In genomic region chr3:150764607-150765366, GRCh38 we compare ENCODE assay signal across 9 cellular contexts. TPM values are rescaled to one million over a fixed set of nuclear protein-coding genes. Genes with fewer than 3 reads are reported as not detected.
A peak's percentile ranks its signal among the peaks of the same experiment; 100 is the strongest.
DNase-seq lines count a peak whose midpoint lies in the region; ATAC-seq and TF ChIP-seq lines count a peak whose summit lies in the region.
"Had no signal": no experiment of that assay in that cellular context is flagged by ENCODE, and none has a peak within 500 bp of the region (broad histone marks: within the 10 kb centered on the region; RNA-seq: fewer than 3 reads in every experiment).

No MANE protein-coding gene starts in this region.

- H3K27me3 ChIP-seq in SJCRH30 (no peaks in the 10 kb centered on the region), foreskin keratinocyte (no peaks in the 10 kb centered on the region), spleen (replicated peaks in 1 of 7) (no peaks in the 10 kb centered on the region), aorta (ENCODE audit: control insufficient read depth in 1 of 2, insufficient read depth in 2 of 2, low read length in 1 of 2) (no peaks in the 10 kb centered on the region)
- H3K27me3 ChIP-seq: pancreas had no signal

- peak overlapping the region; percentile 68 for H3K4me3 ChIP-seq in SJCRH30
- peak overlapping the region in 2 of 8 donors; percentile 77 to 86 for H3K4me3 ChIP-seq in spleen
- no peak overlapping the region for H3K4me3 ChIP-seq in aorta (ENCODE audit: low read length in 2 of 2)

- H3K27ac ChIP-seq in SJCRH30, result peak overlapping the region; percentile 72; the same call in 1 of the 2 replicates
- peak overlapping the region; percentile 96 for H3K27ac ChIP-seq in foreskin keratinocyte
- peak overlapping the region in 6 of 8 donors; percentile 98 to 100 (median 99) for H3K27ac ChIP-seq in spleen
- no peak overlapping the region for H3K27ac ChIP-seq in aorta (ENCODE audit: low read depth in 1 of 2, low read length in 2 of 2)

- H3K9me3 ChIP-seq in SJCRH30 (replicated peaks) (no peaks in the 10 kb centered on the region), spleen (no peaks in the 10 kb centered on the region), aorta (ENCODE audit: control insufficient read depth, low read length) (no peaks in the 10 kb centered on the region)
- H3K9me3 ChIP-seq: pancreas had no signal

- CTCF ChIA-PET in GM10248 (lab: Yijun Ruan, JAX), result interaction anchor here (1.4 to 9.8 kb wide), 9 partner anchors 15 to 220 kb away, joined by 3 to 89 read pairs (median 8); partner anchors contain the start of gene ERICH6

- TF ChIP-seq CTCF in foreskin keratinocyte (conservative IDR thresholded peaks at IDR 0.05) (no peak), spleen (IDR thresholded peaks at IDR 0.05 in 8 of 11, conservative IDR thresholded peaks at IDR 0.05 in 3 of 11) (no peak), GM10248 (IDR thresholded peaks at IDR 0.05; ENCODE audit: control extremely low read depth, extremely low read depth, low read depth, missing control alignments) (no peak)

- intact Hi-C loops in spleen (cut with DNase I; ENCODE audit: low total_unique reads) (no loop called here), aorta (cut with DNase I) (loop anchor here in 1 of 2 donors (5.0 to 10.0 kb wide), 2 partner anchors 162 to 320 kb away; partner anchors contain the start of genes MED12L and SELENOT)

- TF ChIP-seq POLR2A in spleen (IDR thresholded peaks at IDR 0.05), result no peak

- DNase-seq in DMS 273 (lab: John Stamatoyannopoulos, UW; ENCODE audit: unreplicated experiment) (peak; percentile 19), DMS 273 treated with DMSO at 0.1 percent for 48 hours (lab: John Stamatoyannopoulos, UW) (no peak), SJCRH30 (peak in 1 of 2 experiments; percentile 21), foreskin keratinocyte (no peak), spleen (no peak), aorta (no peak), NCI-H1436 treated with DMSO at 0.1 percent for 48 hours (lab: John Stamatoyannopoulos, UW) (no peak), GM10248 (ENCODE audit: extremely low spot score) (no peak)

- WGBS in spleen, 5 donors, result 73 to 81% (median 76%) methylated on average over 6 of the region's 6 CpGs
- WGBS in aorta, 2 donors, result 69 to 72% methylated on average over 6 of the region's 6 CpGs

- H3K4me1 ChIP-seq in SJCRH30, result peaks cover 10% of the 10 kb centered on the region
- H3K4me1 ChIP-seq in foreskin keratinocyte, result peaks cover 19% of the 10 kb centered on the region
- H3K4me1 ChIP-seq in spleen, result peaks cover 15 to 53% (median 30%) of the 10 kb centered on the region in 6 donors
- H3K4me1 ChIP-seq in aorta (ENCODE audit: control insufficient read depth in 1 of 2, insufficient read depth in 2 of 2, low read length in 2 of 2), result no peaks in the 10 kb centered on the region

- no peaks in the 10 kb centered on the region for H3K36me3 ChIP-seq in SJCRH30
- H3K36me3 ChIP-seq in spleen, result no peaks in the 10 kb centered on the region
- H3K36me3 ChIP-seq in aorta (ENCODE audit: control insufficient read depth in 1 of 2, insufficient read depth in 2 of 2, low read length in 1 of 2), result no peaks in the 10 kb centered on the region
- H3K36me3 ChIP-seq: pancreas had no signal

- ATAC-seq in foreskin keratinocyte (no peak), aorta (ENCODE audit: low FRiP score) (no peak)

- POLR2A ChIA-PET in GM10248 (lab: Yijun Ruan, JAX), result interaction anchor here (0.6 to 1.8 kb wide), 3 partner anchors 9 to 162 kb away, joined by 3 to 5 read pairs (median 4); no protein-coding TSS in a partner anchor

RNA-seq across cellular contexts. Expression of gene SIAH2, which starts 1.8 kb away (rescaled TPM):
- total RNA-seq in SJCRH30 (2014; rRNA removed; shearing (Covaris generic)), result 33.0 and 36.4 TPM in 2 replicates
- 33.3 and 37.7 TPM in 2 replicates for total RNA-seq in foreskin keratinocyte
- polyA plus RNA-seq in foreskin keratinocyte, result 26.5 and 30.2 TPM in 2 replicates
- 10 to 100 TPM; 22.8 to 71.3 (median 52.5) TPM for total RNA-seq in spleen
- polyA plus RNA-seq in spleen, result 10 to 100 TPM; 13.6 to 22.7 (median 20.0) TPM
- total RNA-seq in aorta, result 10 to 100 TPM; 18.8 to 22.4 TPM
- polyA plus RNA-seq in aorta, result 10 to 100 TPM in 1 of 2 donors, 1 to 10 TPM in 1; 9.1 to 12.5 TPM

Comparison
In these comparisons a context has a peak if more than half of its experiments do, and no peak if none do; other contexts are left out.
1. H3K27ac ChIP-seq: peak in SJCRH30 (single experiment), foreskin keratinocyte (single experiment) and spleen (6 of 8); none in aorta (0 of 2).